Comparison of ENCODE assay signal across 18 cellular contexts in the genomic region with DNA sequence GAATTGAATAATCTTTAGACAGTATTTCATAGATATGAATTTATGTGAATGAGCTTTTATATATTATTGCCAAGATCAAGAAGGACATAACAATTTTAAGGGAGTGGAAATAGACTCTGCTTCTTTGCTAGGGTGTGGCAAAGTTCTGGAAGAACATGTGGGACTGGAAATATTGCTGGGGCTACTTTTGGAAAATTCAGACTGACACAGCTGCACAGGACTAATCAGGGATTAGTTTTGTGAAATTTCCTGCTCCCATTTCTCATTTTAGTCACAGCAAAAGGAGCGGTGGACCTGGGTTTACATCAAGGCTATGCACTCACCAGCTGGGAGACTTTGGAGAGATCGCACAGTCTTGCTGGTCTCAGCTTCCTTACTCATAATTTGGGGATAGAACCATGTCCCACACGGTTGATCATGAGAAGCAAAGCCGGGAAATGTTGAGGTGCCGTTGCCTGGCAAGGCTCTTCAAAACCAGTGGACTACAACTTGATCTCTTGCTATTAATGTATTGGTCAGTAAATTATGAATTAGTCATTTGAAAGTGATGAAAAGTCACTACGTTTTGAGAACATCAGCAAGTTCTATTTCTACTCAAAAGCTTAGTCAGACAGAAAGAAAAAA. TPM values are rescaled to one million over a fixed set of nuclear protein-coding genes. Genes with fewer than 3 reads are reported as not detected.
DNase-seq lines count a peak whose midpoint lies in the region; ATAC-seq and TF ChIP-seq lines count a peak whose summit lies in the region.
"Had no signal": no experiment of that assay in that cellular context is flagged by ENCODE, and none has a peak within 500 bp of the region (broad histone marks: within the 10 kb centered on the region; RNA-seq: fewer than 3 reads in every experiment).

No MANE protein-coding gene starts in this region.

- no peak for TF ChIP-seq POLR2A in heart left ventricle (IDR thresholded peaks at IDR 0.05)
- TF ChIP-seq POLR2A in thyroid gland (IDR thresholded peaks at IDR 0.05): no peak

- no peak overlapping the region for H3K4me3 Mint-ChIP-seq in mesothelial cell of epicardium

- TF ChIP-seq CTCF in heart left ventricle (IDR thresholded peaks at IDR 0.05): no peak
- TF ChIP-seq CTCF in choroid plexus epithelial cell (conservative IDR thresholded peaks at IDR 0.05; ENCODE audit: low read depth, low read length): no peak
- TF ChIP-seq CTCF in thyroid gland (IDR thresholded peaks at IDR 0.05): no peak
- TF ChIP-seq CTCF in mesothelial cell of epicardium (IDR thresholded peaks at IDR 0.05; ENCODE audit: unreplicated experiment): no peak

- H3K36me3 Mint-ChIP-seq in mesothelial cell of epicardium: no peaks in the 10 kb centered on the region
- H3K36me3 Mint-ChIP-seq: naive B cell had no signal

- H3K36me3 ChIP-seq in heart left ventricle: no peaks in the 10 kb centered on the region
- H3K36me3 ChIP-seq in mucosa of rectum (ENCODE audit: control insufficient read depth in 2 of 2, insufficient read depth in 2 of 2, low read length in 2 of 2): no peaks in the 10 kb centered on the region
- no peaks in the 10 kb centered on the region for H3K36me3 ChIP-seq in thyroid gland

- H3K4me1 Mint-ChIP-seq in mesothelial cell of epicardium: peaks cover 28% of the 10 kb centered on the region

- H3K4me3 ChIP-seq in heart left ventricle (no peak overlapping the region), choroid plexus epithelial cell (ENCODE audit: low read depth, low read length) (no peak overlapping the region), mucosa of rectum (ENCODE audit: low read length in 2 of 2) (no peak overlapping the region), thyroid gland (replicated peaks in 1 of 3) (no peak overlapping the region)
- H3K4me3 ChIP-seq: SK-N-MC had no signal

- peak overlapping the region in 10 of 12 donors; percentile 34 to 93 (median 88) for H3K27ac ChIP-seq in heart left ventricle
- H3K27ac ChIP-seq in mucosa of rectum (ENCODE audit: low read depth in 2 of 2, low read length in 2 of 2): peak overlapping the region; percentile 34 to 92
- H3K27ac ChIP-seq in thyroid gland: peak overlapping the region; percentile 88 to 98 (median 97)
- H3K27ac ChIP-seq: SK-N-MC had no signal

- WGBS in heart left ventricle, 4 donors: 81 to 90% (median 88%) methylated on average over 6 of the region's 6 CpGs
- WGBS in thyroid gland, 2 donors: 49 to 50% methylated on average over 6 of the region's 6 CpGs

- DNase-seq in heart left ventricle: no peak
- no peak for DNase-seq in Right ventricle myocardium inferior (ENCODE audit: missing footprints)
- peak; percentile 23 for DNase-seq in choroid plexus epithelial cell (ENCODE audit: low read depth)
- DNase-seq in thyroid gland: peak; percentile 51 to 61
- no peak for DNase-seq in mesothelial cell of epicardium (ENCODE audit: low spot score in 2 of 2, unreplicated experiment in 2 of 2)
- no peak for DNase-seq in COR-L47 (lab: John Stamatoyannopoulos, UW)
- DNase-seq: activated naive CD4-positive, alpha-beta T cell treated with anti-CD3 and anti-CD28 coated beads, Interleukin-2, amount 50 U/mL, for 16 hours; Calu3; caudate nucleus; GF-D8; left colon; naive B cell; NCI-H1048; NCI-H2227 treated with DMSO at 0.1 percent for 48 hours; stimulated activated CD4-positive, alpha-beta T cell treated with anti-CD3 and anti-CD28 coated beads, Interleukin-4, amount 100 ng/mL, for 4 hours had no signal

- H3K4me1 ChIP-seq in heart left ventricle: peaks cover 9 to 44% (median 25%) of the 10 kb centered on the region in 12 donors
- H3K4me1 ChIP-seq in mucosa of rectum (ENCODE audit: control insufficient read depth in 2 of 2, insufficient read depth in 2 of 2, low read length in 2 of 2): peaks cover 11 to 20% of the 10 kb centered on the region in 2 donors
- peaks cover 56 to 81% of the 10 kb centered on the region in 2 donors for H3K4me1 ChIP-seq in thyroid gland

- no peaks in the 10 kb centered on the region for H3K27me3 ChIP-seq in heart left ventricle
- no peaks in the 10 kb centered on the region for H3K27me3 ChIP-seq in mucosa of rectum (ENCODE audit: control insufficient read depth in 2 of 2, insufficient read depth in 2 of 2, low read length in 2 of 2)
- no peaks in the 10 kb centered on the region for H3K27me3 ChIP-seq in thyroid gland

- H3K9ac ChIP-seq in mucosa of rectum (ENCODE audit: low read depth in 1 of 2, low read length in 2 of 2): no peak overlapping the region

- no peaks in the 10 kb centered on the region for H3K9me3 Mint-ChIP-seq in mesothelial cell of epicardium
- H3K9me3 Mint-ChIP-seq: naive B cell had no signal

- ATAC-seq in heart left ventricle (no peak), Right ventricle myocardium inferior (no peak), HG03457 (IDR thresholded peaks at IDR 0.05; ENCODE audit: unreplicated experiment) (no peak)
- ATAC-seq: left colon had no signal

- no peaks in the 10 kb centered on the region for H3K9me3 ChIP-seq in heart left ventricle
- no peaks in the 10 kb centered on the region for H3K9me3 ChIP-seq in mucosa of rectum (ENCODE audit: control insufficient read depth in 2 of 2, low read length in 2 of 2)
- no peaks in the 10 kb centered on the region for H3K9me3 ChIP-seq in thyroid gland

- H3K27ac Mint-ChIP-seq in mesothelial cell of epicardium: no peak overlapping the region
- H3K27ac Mint-ChIP-seq: naive B cell had no signal

- intact Hi-C loops in heart left ventricle (cut with DNase I): no loop called here
- intact Hi-C loops in Right ventricle myocardium inferior (cut with DNase I): no loop called here
- intact Hi-C loops in thyroid gland (cut with DNase I): no loop called here

- H3K27me3 Mint-ChIP-seq in mesothelial cell of epicardium (ENCODE audit: low read depth): no peaks in the 10 kb centered on the region

RNA-seq across cellular contexts. Expression of a gene that starts 42.4 kb away (rescaled TPM):
- total RNA-seq in heart left ventricle (under 1 TPM in 5 of 9 donors, not detected in 4; 0.30 to 0.75 (median 0.56) TPM), Right ventricle myocardium inferior (not detected), thyroid gland (1 to 10 TPM; 2.2 to 6.2 (median 3.7) TPM), mesothelial cell of epicardium (0.40 TPM in 1 of 3 replicates, not detected in the others)
- polyA plus RNA-seq in heart left ventricle: under 1 TPM in 1 of 2 donors, not detected in 1; 0.22 TPM

Comparison
In these comparisons a context has a peak if more than half of its experiments do, and no peak if none do; other contexts are left out.
1. DNase-seq: peak in choroid plexus epithelial cell (single experiment) and thyroid gland (2 of 2); none in heart left ventricle (0 of 5), Right ventricle myocardium inferior (single experiment), mesothelial cell of epicardium (0 of 2) and COR-L47 (single experiment).
2. Peak in every context shown above with its lines, with median percentiles within 50 percentile points of each other: H3K27ac ChIP-seq.